8 cellular contexts compared by ENCODE assay signal in the genomic region with DNA sequence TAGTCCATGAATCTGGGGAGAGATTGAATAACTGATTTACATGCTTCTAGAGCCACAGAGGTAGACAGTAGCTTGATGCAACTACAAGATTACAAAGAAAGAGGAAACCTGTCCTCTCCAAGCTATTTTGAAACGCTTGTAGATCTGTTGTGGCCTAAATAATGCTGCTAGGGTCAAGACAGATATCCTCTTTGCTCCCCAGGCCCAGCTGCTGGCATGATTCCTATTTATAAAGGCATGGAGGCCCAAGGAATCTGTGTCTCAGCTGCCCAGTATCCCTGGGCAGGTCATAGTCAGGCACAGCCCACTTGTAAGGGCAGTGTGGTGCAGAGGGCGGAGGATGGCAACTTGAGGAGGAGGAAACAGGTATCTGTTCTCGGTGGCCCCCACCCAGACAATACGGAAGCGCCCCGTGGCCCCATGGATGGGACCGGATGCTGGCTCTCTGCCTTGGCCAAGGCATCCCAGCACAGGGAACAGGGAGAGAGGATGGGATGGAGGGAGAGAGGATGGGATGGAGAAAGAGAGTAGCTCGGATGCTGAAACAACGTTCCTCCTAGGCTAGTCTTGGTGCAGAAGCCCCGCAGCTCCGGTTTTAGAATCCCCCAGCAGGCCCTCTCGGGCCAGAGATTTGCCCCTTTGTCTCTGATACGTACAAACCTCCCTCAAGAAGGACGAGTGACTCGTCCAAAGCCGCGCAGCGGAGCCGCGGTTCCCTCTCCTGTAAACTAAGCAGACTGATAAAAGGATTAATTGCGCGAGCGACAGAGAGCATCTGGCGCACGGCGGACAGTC. TPM values are rescaled to one million over a fixed set of nuclear protein-coding genes. Genes with fewer than 3 reads are reported as not detected.
DNase-seq lines count a peak whose midpoint lies in the region; ATAC-seq and TF ChIP-seq lines count a peak whose summit lies in the region.

No MANE protein-coding gene starts in this region.

- H3K9me3 Mint-ChIP-seq in Calu3 (ENCODE audit: low read depth, unreplicated experiment), result peaks cover 4% of the 10 kb centered on the region
- H3K9me3 Mint-ChIP-seq in activated CD4-positive, alpha-beta memory T cell treated with anti-CD3 and anti-CD28 coated beads for 36 hours, result no peaks in the 10 kb centered on the region
- H3K9me3 Mint-ChIP-seq in natural killer cell treated with Interleukin-12 subunit alpha and Interleukin-12 subunit beta and Interleukin-15 and Interleukin-18, amount 100 ng/mL, for 72 hours, result peaks cover 2% of the 10 kb centered on the region

- H3K36me3 Mint-ChIP-seq in Calu3 (ENCODE audit: insufficient read depth, unreplicated experiment), result peaks cover 19% of the 10 kb centered on the region
- no peaks in the 10 kb centered on the region for H3K36me3 Mint-ChIP-seq in activated CD4-positive, alpha-beta memory T cell treated with anti-CD3 and anti-CD28 coated beads for 36 hours
- no peaks in the 10 kb centered on the region for H3K36me3 Mint-ChIP-seq in natural killer cell treated with Interleukin-12 subunit alpha and Interleukin-12 subunit beta and Interleukin-15 and Interleukin-18, amount 100 ng/mL, for 72 hours

- CTCF ChIA-PET in Calu3 (lab: Charles Lee), result no interaction called here
- CTCF ChIA-PET in activated CD4-positive, alpha-beta memory T cell treated with anti-CD3 and anti-CD28 coated beads for 36 hours (lab: Charles Lee), result interaction anchor here (1.4 to 3.1 kb wide), 2 partner anchors 8 to 75 kb away, joined by 4 to 12 read pairs; no protein-coding TSS in a partner anchor

- TF ChIP-seq POLR2A in vagina (IDR thresholded peaks at IDR 0.05), result no peak

- no peaks in the 10 kb centered on the region for H3K36me3 ChIP-seq in vagina

- peaks cover 28% of the 10 kb centered on the region for H3K4me1 Mint-ChIP-seq in Calu3 (ENCODE audit: low read depth, unreplicated experiment)
- peaks cover 20% of the 10 kb centered on the region for H3K4me1 Mint-ChIP-seq in activated CD4-positive, alpha-beta memory T cell treated with anti-CD3 and anti-CD28 coated beads for 36 hours (ENCODE audit: low read depth)
- H3K4me1 Mint-ChIP-seq in natural killer cell treated with Interleukin-12 subunit alpha and Interleukin-12 subunit beta and Interleukin-15 and Interleukin-18, amount 100 ng/mL, for 72 hours (ENCODE audit: low read depth in 2 of 2), result peaks cover 16 to 21% of the 10 kb centered on the region in 2 donors

- no peaks in the 10 kb centered on the region for H3K27me3 ChIP-seq in vagina

- POLR2A ChIA-PET in activated CD4-positive, alpha-beta memory T cell treated with anti-CD3 and anti-CD28 coated beads for 36 hours (lab: Charles Lee), result interaction anchor here (1.1 to 1.6 kb wide), 4 partner anchors 26 to 536 kb away, joined by 3 to 5 read pairs (median 4); a partner anchor contains a TSS

- intact Hi-C loops in Calu3 (cut with micrococcal nuclease; ENCODE audit: unreplicated experiment), result no loop called here
- intact Hi-C loops in activated CD4-positive, alpha-beta memory T cell treated with anti-CD3 and anti-CD28 coated beads for 36 hours (cut with micrococcal nuclease), result loop anchor here (5.0 to 10.0 kb wide), 3 partner anchors 409 to 669 kb away; a partner anchor contains a TSS
- intact Hi-C loops in vagina (cut with DNase I), result no loop called here

- BruUV-seq in Calu3 (replicated peaks; lab: Mats Ljungman, UMichigan), result TSS peak; percentile 37

- H3K4me3 Mint-ChIP-seq in Calu3 (ENCODE audit: low read depth, unreplicated experiment), result peak overlapping the region; percentile 82
- H3K4me3 Mint-ChIP-seq in activated CD4-positive, alpha-beta memory T cell treated with anti-CD3 and anti-CD28 coated beads for 36 hours, result peak overlapping the region; percentile 87
- H3K4me3 Mint-ChIP-seq in natural killer cell treated with Interleukin-12 subunit alpha and Interleukin-12 subunit beta and Interleukin-15 and Interleukin-18, amount 100 ng/mL, for 72 hours, result peak overlapping the region; percentile 94

- no peaks in the 10 kb centered on the region for H3K27me3 Mint-ChIP-seq in Calu3 (ENCODE audit: unreplicated experiment)
- no peaks in the 10 kb centered on the region for H3K27me3 Mint-ChIP-seq in activated CD4-positive, alpha-beta memory T cell treated with anti-CD3 and anti-CD28 coated beads for 36 hours
- peaks cover 0 to 13% of the 10 kb centered on the region in 2 donors for H3K27me3 Mint-ChIP-seq in natural killer cell treated with Interleukin-12 subunit alpha and Interleukin-12 subunit beta and Interleukin-15 and Interleukin-18, amount 100 ng/mL, for 72 hours

- H3K27ac ChIP-seq in vagina, result peak overlapping the region; percentile 81

- peak overlapping the region; percentile 75 to 78 for H3K4me3 ChIP-seq in vagina

- H3K27ac Mint-ChIP-seq in Calu3 (ENCODE audit: unreplicated experiment), result peak overlapping the region; percentile 89
- H3K27ac Mint-ChIP-seq in activated CD4-positive, alpha-beta memory T cell treated with anti-CD3 and anti-CD28 coated beads for 36 hours, result peak overlapping the region; percentile 77
- peak overlapping the region; percentile 97 to 99 for H3K27ac Mint-ChIP-seq in natural killer cell treated with Interleukin-12 subunit alpha and Interleukin-12 subunit beta and Interleukin-15 and Interleukin-18, amount 100 ng/mL, for 72 hours

- H3K4me1 ChIP-seq in vagina, result peaks cover 20% of the 10 kb centered on the region

- ATAC-seq in GM21360 (IDR thresholded peaks at IDR 0.05; ENCODE audit: unreplicated experiment) (peak; percentile 19), esophagus mucosa (peak; percentile 8)
- ATAC-seq in natural killer cell treated with Interleukin-12 subunit alpha and Interleukin-12 subunit beta and Interleukin-15 and Interleukin-18, amount 100 ng/mL, for 72 hours, result no peak

- H3K9me3 ChIP-seq in vagina, result no peaks in the 10 kb centered on the region

- DNase-seq in Calu3 (no peak), HT1080 (ENCODE audit: low read depth) (peak; percentile 36), vagina (ENCODE audit: extremely low spot score in 2 of 2) (no peak), kidney glomerular epithelial cell (lab: John Stamatoyannopoulos, UW) (no peak)
- peak; percentile 49 for DNase-seq in activated CD4-positive, alpha-beta memory T cell treated with anti-CD3 and anti-CD28 coated beads for 36 hours
- no peak for DNase-seq in natural killer cell treated with Interleukin-12 subunit alpha and Interleukin-12 subunit beta and Interleukin-15 and Interleukin-18, amount 100 ng/mL, for 72 hours (ENCODE audit: low spot score)

- TF ChIP-seq CTCF in Calu3 (IDR thresholded peaks at IDR 0.05; ENCODE audit: unreplicated experiment) (no peak), vagina (IDR thresholded peaks at IDR 0.05) (no peak)

RNA-seq across cellular contexts. Expression of a gene that starts 0.8 kb away (rescaled TPM):
- total RNA-seq in Calu3 (2022) (21.0 and 23.2 TPM in 2 replicates), esophagus mucosa (14.8 TPM), vagina (12.8 TPM)
- 44.5 and 53.5 TPM in 2 replicates for total RNA-seq in HT1080 (2014; rRNA removed; shearing (Covaris generic))
- 61.4 and 66.8 TPM in 2 replicates for polyA plus RNA-seq in HT1080 (2015; cell fraction: cytosol; rRNA removed)
- 12.4 and 19.9 TPM in 2 replicates for polyA plus RNA-seq in HT1080 (2015; cell fraction: nucleus; rRNA removed)
- total RNA-seq in activated CD4-positive, alpha-beta memory T cell treated with anti-CD3 and anti-CD28 coated beads for 36 hours, result 10 to 100 TPM; 26.0 to 28.0 TPM
- 10 to 100 TPM; 12.1 to 19.0 TPM for total RNA-seq in natural killer cell treated with Interleukin-12 subunit alpha and Interleukin-12 subunit beta and Interleukin-15 and Interleukin-18, amount 100 ng/mL, for 72 hours

RNA-seq across cellular contexts. Expression of a gene that starts 50.5 kb away (rescaled TPM):
- total RNA-seq in Calu3 (2022), result 116 and 120 TPM in 2 replicates
- 45.3 and 51.9 TPM in 2 replicates for total RNA-seq in HT1080 (2014; rRNA removed; shearing (Covaris generic))
- polyA plus RNA-seq in HT1080 (2015; cell fraction: cytosol; rRNA removed), result 51.5 and 65.3 TPM in 2 replicates
- polyA plus RNA-seq in HT1080 (2015; cell fraction: nucleus; rRNA removed), result 91.3 and 103 TPM in 2 replicates
- 10 to 100 TPM; 67.1 to 67.7 TPM for total RNA-seq in activated CD4-positive, alpha-beta memory T cell treated with anti-CD3 and anti-CD28 coated beads for 36 hours
- total RNA-seq in esophagus mucosa, result 8.5 TPM
- 10 to 100 TPM; 35.0 to 54.4 TPM for total RNA-seq in natural killer cell treated with Interleukin-12 subunit alpha and Interleukin-12 subunit beta and Interleukin-15 and Interleukin-18, amount 100 ng/mL, for 72 hours
- 8.3 TPM for total RNA-seq in vagina

Comparison
In these comparisons a context has a peak if more than half of its experiments do, and no peak if none do; other contexts are left out.
1. DNase-seq: peak in HT1080 (single experiment) and activated CD4-positive, alpha-beta memory T cell treated with anti-CD3 and anti-CD28 coated beads for 36 hours (single experiment); none in Calu3 (single experiment), natural killer cell treated with Interleukin-12 subunit alpha and Interleukin-12 subunit beta and Interleukin-15 and Interleukin-18, amount 100 ng/mL, for 72 hours (single experiment), vagina (0 of 2) and kidney glomerular epithelial cell (single experiment).
2. ATAC-seq: peak in GM21360 (single experiment) and esophagus mucosa (single experiment); none in natural killer cell treated with Interleukin-12 subunit alpha and Interleukin-12 subunit beta and Interleukin-15 and Interleukin-18, amount 100 ng/mL, for 72 hours (0 of 2).
3. Peak in every context shown above with its lines, with median percentiles within 50 percentile points of each other: H3K27ac Mint-ChIP-seq and H3K4me3 Mint-ChIP-seq.